Comparison of ENCODE assay signal across 14 cellular contexts in genomic region chr18:13180614-13181375, GRCh38. TPM values are rescaled to one million over a fixed set of nuclear protein-coding genes. Genes with fewer than 3 reads are reported as not detected.
"Had no signal": no experiment of that assay in that cellular context is flagged by ENCODE, and none has a peak within 500 bp of the region (broad histone marks: within the 10 kb centered on the region; RNA-seq: fewer than 3 reads in every experiment).

No MANE protein-coding gene starts in this region.

- H3K4me1 ChIP-seq: neural progenitor cell had no signal

- H3K9me3 ChIP-seq: ovary had no signal

- H3K4me2 ChIP-seq: neural progenitor cell had no signal

- DNase-seq: activated CD4-positive, alpha-beta T cell treated with anti-CD3 and anti-CD28 coated beads for 4 hours; activated CD8-positive, alpha-beta memory T cell treated with anti-CD3 and anti-CD28 coated beads, Interleukin-2, amount 50 U/mL, for 4 hours; activated CD8-positive, alpha-beta T cell treated with anti-CD3 and anti-CD28 coated beads, Interleukin-2, amount 10 ng/mL, durations not matched to agents 7 days and 5 days; activated naive CD4-positive, alpha-beta T cell; aorta; effector CD8-positive, alpha-beta T cell; foreskin melanocyte; mammary epithelial cell; naive B cell; ovary; stimulated activated CD4-positive, alpha-beta T cell treated with anti-CD3 and anti-CD28 coated beads, Interleukin-2, amount 100 ng/mL, for 24 hours; WERI-Rb-1 had no signal

- H2AFZ ChIP-seq: neural progenitor cell had no signal

- H3K36me3 ChIP-seq: neural progenitor cell, ovary, WERI-Rb-1 had no signal

- H3K4me3 ChIP-seq: neural progenitor cell, ovary had no signal

- H3K27me3 ChIP-seq: neural progenitor cell, ovary had no signal

- ATAC-seq: activated CD8-positive, alpha-beta T cell treated with anti-CD3 and anti-CD28 coated beads, Interleukin-2, amount 10 ng/mL, durations not matched to agents 7 days and 5 days had no signal

- H3K9ac ChIP-seq: neural progenitor cell had no signal

- H3K27ac ChIP-seq: neural progenitor cell, ovary, WERI-Rb-1 had no signal

RNA-seq across cellular contexts. Expression of gene LDLRAD4, which starts 37.8 kb away (rescaled TPM):
- total RNA-seq: fibroblast of lung had no signal
- polyA plus RNA-seq: fibroblast of lung, mammary epithelial cell had no signal
